ENCODE assay signal across 8 cellular contexts in genomic region chr15:90184119-90184785, GRCh38. TPM values are rescaled to one million over a fixed set of nuclear protein-coding genes. Genes with fewer than 3 reads are reported as not detected.
DNase-seq lines count a peak whose midpoint lies in the region; ATAC-seq, FAIRE-seq and TF ChIP-seq lines count a peak whose summit lies in the region.

No MANE protein-coding gene starts in this region.

- peak overlapping the region; percentile 98 for H3K27ac ChIP-seq in left ventricle myocardium inferior (replicated peaks)

- peak overlapping the region; percentile 58 for H3K27ac Mint-ChIP-seq in activated naive CD8-positive, alpha-beta T cell
- peak overlapping the region; percentile 70 for H3K27ac Mint-ChIP-seq in progenitor cell of endocrine pancreas

- TF ChIP-seq CTCF in GM13977 (IDR thresholded peaks at IDR 0.05; ENCODE audit: extremely low read depth, insufficient read depth, missing control alignments) (no peak), left ventricle myocardium inferior (IDR thresholded peaks at IDR 0.05; ENCODE audit: borderline replicate concordance) (no peak), progenitor cell of endocrine pancreas (IDR thresholded peaks at IDR 0.05; ENCODE audit: unreplicated experiment) (no peak)

- H3K4me1 Mint-ChIP-seq in activated naive CD8-positive, alpha-beta T cell (ENCODE audit: low read depth): peaks cover 11% of the 10 kb centered on the region
- H3K4me1 Mint-ChIP-seq in progenitor cell of endocrine pancreas (ENCODE audit: low read depth): peaks cover 9% of the 10 kb centered on the region

- no peaks in the 10 kb centered on the region for H3K9me3 Mint-ChIP-seq in activated naive CD8-positive, alpha-beta T cell (ENCODE audit: low read depth)
- H3K9me3 Mint-ChIP-seq in progenitor cell of endocrine pancreas (ENCODE audit: low read depth): no peaks in the 10 kb centered on the region

- FAIRE-seq in A204.1 (lab: Jason Lieb, UNC): peak; percentile 53

- no peaks in the 10 kb centered on the region for H3K36me3 ChIP-seq in left ventricle myocardium inferior

- in situ Hi-C loops in GM13977 (cut with MboI; ENCODE audit: low pct_unique_long_range_greater_than_20kb, low sequenced_read_pairs, unreplicated experiment): no loop called here

- H3K9me3 ChIP-seq in left ventricle myocardium inferior (replicated peaks): no peaks in the 10 kb centered on the region

- intact Hi-C loops in left ventricle myocardium inferior (cut with micrococcal nuclease): no loop called here

- peak overlapping the region; percentile 73 for H3K4me3 Mint-ChIP-seq in activated naive CD8-positive, alpha-beta T cell
- peak overlapping the region; percentile 53 for H3K4me3 Mint-ChIP-seq in progenitor cell of endocrine pancreas (ENCODE audit: low read depth)

- H3K4me1 ChIP-seq in left ventricle myocardium inferior: peaks cover 51% of the 10 kb centered on the region

- peaks cover 17% of the 10 kb centered on the region for H3K27me3 ChIP-seq in left ventricle myocardium inferior (ENCODE audit: low read depth)

- H3K4me3 ChIP-seq in left ventricle myocardium inferior: peak overlapping the region; percentile 89

- peak; percentile 65 for ATAC-seq in HG02852 (IDR thresholded peaks at IDR 0.05; ENCODE audit: unreplicated experiment)

- H3K36me3 Mint-ChIP-seq in activated naive CD8-positive, alpha-beta T cell: no peaks in the 10 kb centered on the region
- no peaks in the 10 kb centered on the region for H3K36me3 Mint-ChIP-seq in progenitor cell of endocrine pancreas (ENCODE audit: insufficient read depth)

- H3K27me3 Mint-ChIP-seq in activated naive CD8-positive, alpha-beta T cell: no peaks in the 10 kb centered on the region
- peaks cover 3% of the 10 kb centered on the region for H3K27me3 Mint-ChIP-seq in progenitor cell of endocrine pancreas

- DNase-seq in GM13977 (ENCODE audit: low spot score) (peak; percentile 73), NCI-H460 (ENCODE audit: extremely low read depth, low read depth) (peak; percentile 63), left ventricle myocardium inferior (peak; percentile 74), progenitor cell of endocrine pancreas (ENCODE audit: low spot score, unreplicated experiment) (no peak), SKM-1 (lab: John Stamatoyannopoulos, UW; ENCODE audit: unreplicated experiment) (no peak)

RNA-seq across cellular contexts. Expression of gene SEMA4B, which starts 16.9 kb away (rescaled TPM):
- 14.4 and 15.8 TPM in 2 replicates for total RNA-seq in NCI-H460 (2014; rRNA removed; shearing (Covaris generic))
- polyA plus RNA-seq in NCI-H460 (2014; cell fraction: nucleus; rRNA removed): 18.3 and 35.9 TPM in 2 replicates
- 22.7 TPM for total RNA-seq in left ventricle myocardium inferior
- total RNA-seq in progenitor cell of endocrine pancreas: 36.4 and 41.9 TPM in 2 replicates

RNA-seq across cellular contexts. Expression of gene CIB1, which starts 49.5 kb away (rescaled TPM):
- total RNA-seq in NCI-H460 (2014; rRNA removed; shearing (Covaris generic)): 51.0 and 54.1 TPM in 2 replicates
- polyA plus RNA-seq in NCI-H460 (2014; cell fraction: nucleus; rRNA removed): 25.2 and 34.6 TPM in 2 replicates
- total RNA-seq in left ventricle myocardium inferior (69.6 TPM), progenitor cell of endocrine pancreas (28.3 and 30.3 TPM in 2 replicates)

RNA-seq across cellular contexts. Expression of gene GDPGP1, which starts 49.8 kb away (rescaled TPM):
- 1.2 and 3.4 TPM in 2 replicates for total RNA-seq in NCI-H460 (2014; rRNA removed; shearing (Covaris generic))
- 0.81 and 1.4 TPM in 2 replicates for polyA plus RNA-seq in NCI-H460 (2014; cell fraction: nucleus; rRNA removed)
- total RNA-seq in left ventricle myocardium inferior: 15.5 TPM
- total RNA-seq in progenitor cell of endocrine pancreas: 7.8 and 8.6 TPM in 2 replicates

Comparison
In these comparisons a context has a peak if more than half of its experiments do, and no peak if none do; other contexts are left out.
1. DNase-seq: peak in GM13977 (single experiment), NCI-H460 (single experiment) and left ventricle myocardium inferior (single experiment); none in progenitor cell of endocrine pancreas (single experiment) and SKM-1 (single experiment).